ENCODE assay signal across 14 cellular contexts in genomic region chr5:129652353-129653138, GRCh38.
"Had no signal": no experiment of that assay in that cellular context is flagged by ENCODE, and none has a peak within 500 bp of the region (broad histone marks: within the 10 kb centered on the region; RNA-seq: fewer than 3 reads in every experiment).

No MANE protein-coding gene starts in this region.

- H3K4me3 ChIP-seq: prostate gland had no signal

- H3K4me1 ChIP-seq: prostate gland had no signal

- ATAC-seq: activated naive CD4-positive, alpha-beta T cell treated with anti-CD3 and anti-CD28 coated beads, Interleukin-2, amount 50 U/mL, for 72 hours; activated T-cell treated with anti-CD3 and anti-CD28 coated beads, Interleukin-2, amount 50 U/mL, for 72 hours; sciatic nerve had no signal

- DNase-seq: activated CD4-positive, alpha-beta T cell treated with anti-CD3 and anti-CD28 coated beads, Interleukin-2, amount 10 ng/mL, durations not matched to agents 7 days and 5 days; activated CD8-positive, alpha-beta memory T cell treated with anti-CD3 and anti-CD28 coated beads, Interleukin-2, amount 50 U/mL, for 48 hours; activated gamma-delta T cell; activated T-cell treated with anti-CD3 and anti-CD28 coated beads, Interleukin-2, amount 50 U/mL, for 72 hours; amniotic stem cell; dermis blood vessel endothelial cell; endodermal cell; hippocampal formation; nephron progenitor cell; occipital lobe; SW 1271 had no signal

- H3K27ac ChIP-seq: prostate gland had no signal
